14 cellular contexts compared by ENCODE assay signal in genomic region chr10:14010827-14011574, GRCh38.
DNase-seq lines count a peak whose midpoint lies in the region; ATAC-seq and TF ChIP-seq lines count a peak whose summit lies in the region.
"Had no signal": no experiment of that assay in that cellular context is flagged by ENCODE, and none has a peak within 500 bp of the region (broad histone marks: within the 10 kb centered on the region; RNA-seq: fewer than 3 reads in every experiment).

No MANE protein-coding gene starts in this region.

- H3K4me1 Mint-ChIP-seq in HFFc6 (ENCODE audit: low read depth) = peaks cover 58% of the 10 kb centered on the region
- H3K4me1 Mint-ChIP-seq in brain = peaks cover 84% of the 10 kb centered on the region
- peaks cover 80% of the 10 kb centered on the region for H3K4me1 Mint-ChIP-seq in osteocyte (ENCODE audit: unreplicated experiment)

- H3K79me2 ChIP-seq in hepatocyte = no peaks in the 10 kb centered on the region

- H3K4me3 Mint-ChIP-seq in HFFc6 = no peak overlapping the region
- peak overlapping the region in 1 of 5 experiments; percentile 78 for H3K4me3 Mint-ChIP-seq in brain
- H3K4me3 Mint-ChIP-seq in osteocyte (ENCODE audit: unreplicated experiment) = no peak overlapping the region

- peaks cover 10% of the 10 kb centered on the region for H3K4me1 ChIP-seq in hepatocyte (ENCODE audit: insufficient read depth)

- DNase-seq in HFFc6 (no peak), hepatocyte (ENCODE audit: low spot score) (no peak), osteocyte (ENCODE audit: extremely low spot score, unreplicated experiment) (no peak), A172 (ENCODE audit: low spot score) (no peak)
- DNase-seq in stimulated activated CD4-positive, alpha-beta T cell treated with anti-CD3 and anti-CD28 coated beads, Interleukin-15, amount 100 ng/mL, for 24 hours = no peak
- DNase-seq: DMS153, Kasumi-1, NCI-H2029, Peyer's patch, Right ventricle myocardium superior had no signal

- H2AFZ ChIP-seq in hepatocyte = no peak overlapping the region

- no peak for ATAC-seq in GM21390 (IDR thresholded peaks at IDR 0.05; ENCODE audit: unreplicated experiment)

- no peaks in the 10 kb centered on the region for H3K9me3 ChIP-seq in hepatocyte (ENCODE audit: low read depth)
- H3K9me3 ChIP-seq: BLaER1 treated with 17β-estradiol and CSF1 and Interleukin-3, amounts not matched to agents 10 nM and 100 nM; HAP-1; Peyer's patch had no signal

- H3K36me3 Mint-ChIP-seq in HFFc6 (ENCODE audit: low read depth) = no peaks in the 10 kb centered on the region
- no peaks in the 10 kb centered on the region for H3K36me3 Mint-ChIP-seq in brain
- peaks cover 8% of the 10 kb centered on the region for H3K36me3 Mint-ChIP-seq in osteocyte (ENCODE audit: unreplicated experiment)

- H3K9me3 Mint-ChIP-seq in HFFc6 = no peaks in the 10 kb centered on the region
- no peaks in the 10 kb centered on the region for H3K9me3 Mint-ChIP-seq in brain
- no peaks in the 10 kb centered on the region for H3K9me3 Mint-ChIP-seq in osteocyte (ENCODE audit: unreplicated experiment)

- TF ChIP-seq CTCF in HFFc6 (IDR thresholded peaks at IDR 0.05) (no peak), brain (conservative IDR thresholded peaks at IDR 0.05) (no peak), hepatocyte (IDR thresholded peaks at IDR 0.05; ENCODE audit: poor library complexity) (no peak), osteocyte (IDR thresholded peaks at IDR 0.05) (no peak)

- H3K9me2 ChIP-seq in hepatocyte (replicated peaks; ENCODE audit: insufficient read depth) = no peaks in the 10 kb centered on the region

- H3K27me3 ChIP-seq in hepatocyte = peaks cover 3% of the 10 kb centered on the region
- H3K27me3 ChIP-seq: BLaER1 treated with 17β-estradiol and CSF1 and Interleukin-3, amounts not matched to agents 10 nM and 100 nM; Peyer's patch had no signal

- H3K27ac Mint-ChIP-seq in HFFc6 (0 out of 2 replicates have a peak overlapping the region, but pooled peaks have one; percentile 96), brain (peak overlapping the region in 3 of 5 experiments; percentile 5 to 92 (median 64)), osteocyte (ENCODE audit: unreplicated experiment) (peak overlapping the region; percentile 97)

- H4K20me1 ChIP-seq in hepatocyte (ENCODE audit: insufficient read depth, poor library complexity, severe bottlenecking) = no peaks in the 10 kb centered on the region
- H4K20me1 ChIP-seq: BLaER1 treated with 17β-estradiol and CSF1 and Interleukin-3, amounts not matched to agents 10 nM and 100 nM had no signal

- H3K4me2 ChIP-seq in hepatocyte = peak overlapping the region; percentile 77

- 75% methylated on average over 5 of the region's 5 CpGs for WGBS in hepatocyte (ENCODE audit: low lambda C conversion rate, missing lambda C conversion rate)

- H3K27ac ChIP-seq in hepatocyte = peak overlapping the region; percentile 84
- H3K27ac ChIP-seq: BLaER1 treated with 17β-estradiol and CSF1 and Interleukin-3, amounts not matched to agents 10 nM and 100 nM had no signal

- no peak overlapping the region for H3K4me3 ChIP-seq in hepatocyte
- H3K4me3 ChIP-seq: BLaER1 treated with 17β-estradiol and CSF1 and Interleukin-3, amounts not matched to agents 10 nM and 100 nM; HAP-1; Peyer's patch had no signal

- H3K27me3 Mint-ChIP-seq in HFFc6 (ENCODE audit: insufficient read depth) (peaks cover 6% of the 10 kb centered on the region), brain (peaks cover 1% of the 10 kb centered on the region), osteocyte (ENCODE audit: unreplicated experiment) (no peaks in the 10 kb centered on the region)

- H3K36me3 ChIP-seq in hepatocyte (replicated peaks; ENCODE audit: insufficient read depth, low read depth) = no peaks in the 10 kb centered on the region
- H3K36me3 ChIP-seq: BLaER1 treated with 17β-estradiol and CSF1 and Interleukin-3, amounts not matched to agents 10 nM and 100 nM; HAP-1; Peyer's patch had no signal
